Comparison of ENCODE assay signal across 1 cellular context in the genomic region with DNA sequence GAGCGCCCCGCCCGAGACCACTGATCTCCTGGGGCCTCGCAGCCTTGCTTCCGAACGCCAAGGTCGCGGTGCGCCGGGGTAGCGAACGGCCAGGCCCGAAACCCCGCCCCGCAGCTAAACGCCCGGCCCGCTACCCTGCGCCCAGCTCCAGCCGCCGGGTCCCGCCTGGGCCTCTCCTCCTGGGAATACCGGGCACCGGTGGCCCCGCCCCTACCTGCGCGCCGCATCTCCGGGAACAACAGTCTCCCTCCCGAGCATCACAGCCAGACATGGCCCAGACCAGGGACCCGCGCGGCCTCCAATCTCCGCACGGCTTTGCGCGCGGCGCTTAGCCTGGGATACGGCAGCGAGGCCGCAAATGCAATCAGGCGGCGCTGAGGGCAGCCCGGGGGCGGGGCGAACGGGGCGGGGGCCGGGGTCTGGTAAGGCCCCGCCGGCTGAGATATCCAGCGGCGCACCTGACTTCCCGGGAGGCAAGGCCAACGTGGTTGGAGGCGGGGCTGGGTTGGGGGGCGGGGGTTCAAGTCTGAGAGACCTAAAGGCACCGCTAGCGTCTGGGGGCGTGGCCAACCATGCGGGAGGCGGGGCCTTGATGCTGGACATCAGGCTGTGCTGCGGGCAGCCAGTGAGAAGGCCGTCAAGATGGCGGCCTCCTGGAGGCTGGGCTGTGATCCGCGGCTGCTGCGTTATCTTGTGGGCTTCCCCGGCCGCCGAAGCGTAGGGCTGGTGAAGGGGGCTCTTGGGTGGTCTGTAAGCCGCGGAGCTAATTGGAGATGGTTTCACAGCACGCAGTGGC.
TF ChIP-seq lines count a peak whose summit lies in the region.

A gene with protein sequence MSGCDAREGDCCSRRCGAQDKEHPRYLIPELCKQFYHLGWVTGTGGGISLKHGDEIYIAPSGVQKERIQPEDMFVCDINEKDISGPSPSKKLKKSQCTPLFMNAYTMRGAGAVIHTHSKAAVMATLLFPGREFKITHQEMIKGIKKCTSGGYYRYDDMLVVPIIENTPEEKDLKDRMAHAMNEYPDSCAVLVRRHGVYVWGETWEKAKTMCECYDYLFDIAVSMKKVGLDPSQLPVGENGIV (minus strand): TSS at position 366 of the 796 bp plus-strand sequence. CDS start 95 bp downstream, at position 271.
PDHX (plus strand) TSS at position 605 of the 796 bp plus-strand sequence; CDS start at position 643, 38 bp downstream.

TF ChIP-seq in HepG2, 621 proteins besides CTCF, POLR2A, EP300 and RAD21 (continued from another document and continues in another):
- TF ChIP-seq, protein P1, sequence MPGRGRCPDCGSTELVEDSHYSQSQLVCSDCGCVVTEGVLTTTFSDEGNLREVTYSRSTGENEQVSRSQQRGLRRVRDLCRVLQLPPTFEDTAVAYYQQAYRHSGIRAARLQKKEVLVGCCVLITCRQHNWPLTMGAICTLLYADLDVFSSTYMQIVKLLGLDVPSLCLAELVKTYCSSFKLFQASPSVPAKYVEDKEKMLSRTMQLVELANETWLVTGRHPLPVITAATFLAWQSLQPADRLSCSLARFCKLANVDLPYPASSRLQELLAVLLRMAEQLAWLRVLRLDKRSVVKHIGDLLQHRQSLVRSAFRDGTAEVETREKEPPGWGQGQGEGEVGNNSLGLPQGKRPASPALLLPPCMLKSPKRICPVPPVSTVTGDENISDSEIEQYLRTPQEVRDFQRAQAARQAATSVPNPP (CRISPR knock-in tag; IDR thresholded peaks at IDR 0.05), result 0 out of 2 replicates have a peak, but pooled peaks have one; percentile 52
- TF ChIP-seq YEATS4 (CRISPR knock-in tag; IDR thresholded peaks at IDR 0.05; ENCODE audit: borderline replicate concordance), result peak; percentile 91
- TF ChIP-seq HIVEP1 (CRISPR knock-in tag; IDR thresholded peaks at IDR 0.05), result peak; percentile 58; the same call in 1 of the 2 replicates
- peak; percentile 0; the same call in 1 of the 2 replicates for TF ChIP-seq PITX1 (CRISPR knock-in tag; IDR thresholded peaks at IDR 0.05)
- TF ChIP-seq ZNF598 (CRISPR knock-in tag; IDR thresholded peaks at IDR 0.05; ENCODE audit: borderline replicate concordance), result no peak
- TF ChIP-seq SRF (IDR thresholded peaks at IDR 0.05; ENCODE audit: low read depth, low read length), result no peak
- TF ChIP-seq TGIF2 (CRISPR knock-in tag; IDR thresholded peaks at IDR 0.05), result no peak
- TF ChIP-seq ZNF577 (CRISPR knock-in tag; IDR thresholded peaks at IDR 0.05; ENCODE audit: borderline replicate concordance, low read depth), result no peak
- TF ChIP-seq FOXP1 (IDR thresholded peaks at IDR 0.05), result no peak
- TF ChIP-seq FOXP1 (CRISPR knock-in tag; IDR thresholded peaks at IDR 0.05), result no peak
- no peak for TF ChIP-seq CREB1 (IDR thresholded peaks at IDR 0.05)
- TF ChIP-seq CREB1 (CRISPR knock-in tag; IDR thresholded peaks at IDR 0.05), result no peak
- TF ChIP-seq ZNF720 (CRISPR knock-in tag; IDR thresholded peaks at IDR 0.05), result no peak
- TF ChIP-seq, protein P2, sequence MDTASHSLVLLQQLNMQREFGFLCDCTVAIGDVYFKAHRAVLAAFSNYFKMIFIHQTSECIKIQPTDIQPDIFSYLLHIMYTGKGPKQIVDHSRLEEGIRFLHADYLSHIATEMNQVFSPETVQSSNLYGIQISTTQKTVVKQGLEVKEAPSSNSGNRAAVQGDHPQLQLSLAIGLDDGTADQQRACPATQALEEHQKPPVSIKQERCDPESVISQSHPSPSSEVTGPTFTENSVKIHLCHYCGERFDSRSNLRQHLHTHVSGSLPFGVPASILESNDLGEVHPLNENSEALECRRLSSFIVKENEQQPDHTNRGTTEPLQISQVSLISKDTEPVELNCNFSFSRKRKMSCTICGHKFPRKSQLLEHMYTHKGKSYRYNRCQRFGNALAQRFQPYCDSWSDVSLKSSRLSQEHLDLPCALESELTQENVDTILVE (CRISPR knock-in tag; IDR thresholded peaks at IDR 0.05), result peak; percentile 94
- 0 out of 2 replicates have a peak, but pooled peaks have one; percentile 50 for TF ChIP-seq SSRP1 (CRISPR knock-in tag; IDR thresholded peaks at IDR 0.05)
- TF ChIP-seq TRAFD1 (CRISPR knock-in tag; IDR thresholded peaks at IDR 0.05; ENCODE audit: borderline replicate concordance), result no peak
- TF ChIP-seq ZBTB42 (CRISPR knock-in tag; IDR thresholded peaks at IDR 0.05), result peak; percentile 76
- TF ChIP-seq FIP1L1 (IDR thresholded peaks at IDR 0.05; ENCODE audit: borderline replicate concordance, insufficient read depth, low read depth, low read length), result no peak
- TF ChIP-seq ZNF646 (CRISPR knock-in tag; IDR thresholded peaks at IDR 0.05), result 0 out of 2 replicates have a peak, but pooled peaks have one; percentile 33
- no peak for TF ChIP-seq U2AF2 (IDR thresholded peaks at IDR 0.05; ENCODE audit: low read depth, low read length)
- TF ChIP-seq SALL1 (CRISPR knock-in tag; IDR thresholded peaks at IDR 0.05), result peak; percentile 86
- peak; percentile 67 for TF ChIP-seq TEAD3 (CRISPR knock-in tag; optimal IDR thresholded peaks at IDR 0.05; ENCODE audit: borderline replicate concordance)
- TF ChIP-seq ZNF775 (CRISPR knock-in tag; IDR thresholded peaks at IDR 0.05; ENCODE audit: borderline replicate concordance), result no peak
- peak; percentile 87; the same call in 1 of the 2 replicates for TF ChIP-seq ZNF564 (CRISPR knock-in tag; IDR thresholded peaks at IDR 0.05)
- TF ChIP-seq HOXA5 (CRISPR knock-in tag; IDR thresholded peaks at IDR 0.05), result peak; percentile 8; the same call in 1 of the 2 replicates
- TF ChIP-seq ZNF740 (CRISPR knock-in tag; IDR thresholded peaks at IDR 0.05), result peak; percentile 88
- TF ChIP-seq SRY (CRISPR knock-in tag; IDR thresholded peaks at IDR 0.05), result peak; percentile 76; the same call in 1 of the 2 replicates
- peak; percentile 30; the same call in 1 of the 2 replicates for TF ChIP-seq ELF3 (CRISPR knock-in tag; IDR thresholded peaks at IDR 0.05)
- TF ChIP-seq SMC3 (IDR thresholded peaks at IDR 0.05; ENCODE audit: low read length), result no peak
- TF ChIP-seq ZNF691 (CRISPR knock-in tag; IDR thresholded peaks at IDR 0.05; ENCODE audit: borderline replicate concordance, low read depth), result peak; percentile 34; the same call in 1 of the 2 replicates
- peak; percentile 90; the same call in 1 of the 2 replicates for TF ChIP-seq KLF12 (CRISPR knock-in tag; IDR thresholded peaks at IDR 0.05; ENCODE audit: borderline replicate concordance)
- no peak for TF ChIP-seq ZSCAN25 (CRISPR knock-in tag; IDR thresholded peaks at IDR 0.05)
- peak; percentile 60 for TF ChIP-seq HOXA3 (CRISPR knock-in tag; IDR thresholded peaks at IDR 0.05)
- TF ChIP-seq ETV6 (CRISPR knock-in tag; conservative IDR thresholded peaks at IDR 0.05), result 0 out of 2 replicates have a peak, but pooled peaks have one; percentile 79
- no peak for TF ChIP-seq ZKSCAN1 (IDR thresholded peaks at IDR 0.05; ENCODE audit: low read length)
- 0 out of 2 replicates have a peak, but pooled peaks have one; percentile 6 for TF ChIP-seq ZNF724P (CRISPR knock-in tag; IDR thresholded peaks at IDR 0.05; ENCODE audit: borderline replicate concordance)
- TF ChIP-seq KAT7 (CRISPR knock-in tag; IDR thresholded peaks at IDR 0.05; ENCODE audit: borderline replicate concordance), result peak; percentile 93
- TF ChIP-seq, protein P3, sequence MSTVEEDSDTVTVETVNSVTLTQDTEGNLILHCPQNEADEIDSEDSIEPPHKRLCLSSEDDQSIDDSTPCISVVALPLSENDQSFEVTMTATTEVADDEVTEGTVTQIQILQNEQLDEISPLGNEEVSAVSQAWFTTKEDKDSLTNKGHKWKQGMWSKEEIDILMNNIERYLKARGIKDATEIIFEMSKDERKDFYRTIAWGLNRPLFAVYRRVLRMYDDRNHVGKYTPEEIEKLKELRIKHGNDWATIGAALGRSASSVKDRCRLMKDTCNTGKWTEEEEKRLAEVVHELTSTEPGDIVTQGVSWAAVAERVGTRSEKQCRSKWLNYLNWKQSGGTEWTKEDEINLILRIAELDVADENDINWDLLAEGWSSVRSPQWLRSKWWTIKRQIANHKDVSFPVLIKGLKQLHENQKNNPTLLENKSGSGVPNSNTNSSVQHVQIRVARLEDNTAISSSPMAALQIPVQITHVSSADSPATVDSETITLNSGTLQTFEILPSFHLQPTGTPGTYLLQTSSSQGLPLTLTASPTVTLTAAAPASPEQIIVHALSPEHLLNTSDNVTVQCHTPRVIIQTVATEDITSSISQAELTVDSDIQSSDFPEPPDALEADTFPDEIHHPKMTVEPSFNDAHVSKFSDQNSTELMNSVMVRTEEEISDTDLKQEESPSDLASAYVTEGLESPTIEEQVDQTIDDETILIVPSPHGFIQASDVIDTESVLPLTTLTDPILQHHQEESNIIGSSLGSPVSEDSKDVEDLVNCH (CRISPR knock-in tag; IDR thresholded peaks at IDR 0.05), result no peak
- TF ChIP-seq SPEN (CRISPR knock-in tag; IDR thresholded peaks at IDR 0.05; ENCODE audit: low read depth), result peak; percentile 78
- no peak for TF ChIP-seq NPAS2 (CRISPR knock-in tag; IDR thresholded peaks at IDR 0.05; ENCODE audit: borderline replicate concordance)
- TF ChIP-seq PHF21A (CRISPR knock-in tag; IDR thresholded peaks at IDR 0.05), result peak; percentile 56
- TF ChIP-seq ZNF263 (CRISPR knock-in tag; IDR thresholded peaks at IDR 0.05), result no peak
- no peak for TF ChIP-seq ZNF746 (CRISPR knock-in tag; IDR thresholded peaks at IDR 0.05)
- TF ChIP-seq, protein P4, sequence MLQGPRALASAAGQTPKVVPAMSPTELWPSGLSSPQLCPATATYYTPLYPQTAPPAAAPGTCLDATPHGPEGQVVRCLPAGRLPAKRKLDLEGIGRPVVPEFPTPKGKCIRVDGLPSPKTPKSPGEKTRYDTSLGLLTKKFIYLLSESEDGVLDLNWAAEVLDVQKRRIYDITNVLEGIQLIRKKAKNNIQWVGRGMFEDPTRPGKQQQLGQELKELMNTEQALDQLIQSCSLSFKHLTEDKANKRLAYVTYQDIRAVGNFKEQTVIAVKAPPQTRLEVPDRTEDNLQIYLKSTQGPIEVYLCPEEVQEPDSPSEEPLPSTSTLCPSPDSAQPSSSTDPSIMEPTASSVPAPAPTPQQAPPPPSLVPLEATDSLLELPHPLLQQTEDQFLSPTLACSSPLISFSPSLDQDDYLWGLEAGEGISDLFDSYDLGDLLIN (CRISPR knock-in tag; IDR thresholded peaks at IDR 0.05; ENCODE audit: borderline replicate concordance), result no peak
- TF ChIP-seq SMYD3 (CRISPR knock-in tag; IDR thresholded peaks at IDR 0.05), result no peak
